ENCODE assay signal across 9 cellular contexts in genomic region chr1:152440635-152441471, GRCh38. TPM values are rescaled to one million over a fixed set of nuclear protein-coding genes. Genes with fewer than 3 reads are reported as not detected.
DNase-seq lines count a peak whose midpoint lies in the region; ATAC-seq, FAIRE-seq and TF ChIP-seq lines count a peak whose summit lies in the region.
"Had no signal": no experiment of that assay in that cellular context is flagged by ENCODE, and none has a peak within 500 bp of the region (broad histone marks: within the 10 kb centered on the region; RNA-seq: fewer than 3 reads in every experiment).

No MANE protein-coding gene starts in this region.

- peak; percentile 90 for FAIRE-seq in TTC549 (lab: Jason Lieb, UNC)
- peak; percentile 88 for FAIRE-seq in K562 (lab: Jason Lieb, UNC)

- H3K9me1 ChIP-seq in K562 (ENCODE audit: control insufficient read depth, insufficient read depth, low read length), result no peaks in the 10 kb centered on the region

- intact Hi-C loops in K562 (cut with micrococcal nuclease), result loop anchor here (2.0 to 5.0 kb wide), 2 partner anchors 44 to 252 kb away; no protein-coding TSS in a partner anchor

- in situ Hi-C loops in K562 (cut with MboI), result loop anchor here (5.0 kb wide), 2 partner anchors 249 to 389 kb away; no protein-coding TSS in a partner anchor

- WGBS in K562 (ENCODE audit: insufficient coverage, low coverage, missing lambda C conversion rate), result 0% methylated on average over 17 of the region's 17 CpGs

- no peak overlapping the region for H2AFZ ChIP-seq in K562 (ENCODE audit: low read depth, low read length)

- peak; percentile 86 to 90 (median 88) for TF ChIP-seq CTCF in K562 (IDR thresholded peaks at IDR 0.05 in 2 of 3, conservative IDR thresholded peaks at IDR 0.05 in 1 of 3; ENCODE audit: insufficient read depth in 2 of 3, low read depth in 1 of 3, low read length in 3 of 3)

- no peak for TF ChIP-seq EP300 in K562 (IDR thresholded peaks at IDR 0.05; ENCODE audit: low read length)

- H3K4me3 ChIP-seq in K562, result no peak overlapping the region
- H3K4me3 ChIP-seq: BLaER1 treated with 17β-estradiol and CSF1 and Interleukin-3, amounts not matched to agents 10 nM and 100 nM had no signal

- H3K4me2 ChIP-seq in K562 (ENCODE audit: insufficient read depth, low read length), result no peak overlapping the region; the same call in 1 of the 2 replicates
- H3K4me2 ChIP-seq: BLaER1 treated with 17β-estradiol and CSF1 and Interleukin-3, amounts not matched to agents 10 nM and 100 nM had no signal

- H3K27ac ChIP-seq in K562 (ENCODE audit: extremely low read depth, low read depth, low read length), result no peak overlapping the region
- H3K27ac ChIP-seq: BLaER1 treated with 17β-estradiol and CSF1 and Interleukin-3, amounts not matched to agents 10 nM and 100 nM had no signal

- no peak overlapping the region for H3K9ac ChIP-seq in K562 (ENCODE audit: insufficient read depth in 1 of 2, low read depth in 2 of 2, low read length in 2 of 2)

- peak; percentile 14 for DNase-seq in NCI-H510A treated with DMSO at 0.1 percent for 48 hours (lab: John Stamatoyannopoulos, UW)
- no peak for DNase-seq in NCI-H510A (lab: John Stamatoyannopoulos, UW)
- DNase-seq in NCI-H1694 (lab: John Stamatoyannopoulos, UW), result peak; percentile 64
- DNase-seq in K562 (ENCODE audit: extremely low read depth in 1 of 4, low spot score in 3 of 4), result peak; percentile 68 to 83 (median 78)
- DNase-seq in islet precursor cell, result peak; percentile 58
- peak; percentile 52 for DNase-seq in stimulated activated CD4-positive, alpha-beta T cell treated with anti-CD3 and anti-CD28 coated beads, Interleukin-2, amount 100 ng/mL, for 4 hours (ENCODE audit: low read depth)

- POLR2A ChIA-PET in K562 (lab: Yijun Ruan, JAX), result interaction anchor here (0.6 kb wide), 1 partner anchor 78 kb away, joined by 3 read pairs; no protein-coding TSS in a partner anchor

- H3K79me2 ChIP-seq in K562 (ENCODE audit: control insufficient read depth, insufficient read depth, low read length), result no peaks in the 10 kb centered on the region

- no peak for TF ChIP-seq POLR2A in K562 (conservative IDR thresholded peaks at IDR 0.05)

- H4K20me1 ChIP-seq in K562 (replicated peaks; ENCODE audit: control insufficient read depth, insufficient read depth, low read length), result no peaks in the 10 kb centered on the region
- H4K20me1 ChIP-seq: BLaER1 treated with 17β-estradiol and CSF1 and Interleukin-3, amounts not matched to agents 10 nM and 100 nM had no signal

- peaks cover 0 to 7% of the 10 kb centered on the region in 2 experiments; a peak in 1 of 5 replicates for H3K27me3 ChIP-seq in K562 (ENCODE audit: control insufficient read depth in 2 of 2, insufficient read depth in 2 of 2, low read length in 2 of 2)
- H3K27me3 ChIP-seq: BLaER1 treated with 17β-estradiol and CSF1 and Interleukin-3, amounts not matched to agents 10 nM and 100 nM had no signal

- H3K4me1 ChIP-seq in K562 (replicated peaks in 1 of 2; ENCODE audit: control insufficient read depth in 2 of 2, insufficient read depth in 2 of 2, low read length in 2 of 2), result no peaks in the 10 kb centered on the region
- H3K4me1 ChIP-seq: BLaER1 treated with 17β-estradiol and CSF1 and Interleukin-3, amounts not matched to agents 10 nM and 100 nM had no signal

- TF ChIP-seq RAD21 in K562 (CRISPR knock-in tag; conservative IDR thresholded peaks at IDR 0.05 in 1 of 2, IDR thresholded peaks at IDR 0.05 in 1 of 2), result peak; percentile 40 to 70; a peak in 3 of 4 replicates

- no TSS peak for BruUV-seq in K562 (replicated peaks; lab: Mats Ljungman, UMichigan)

- no peaks in the 10 kb centered on the region for H3K36me3 ChIP-seq in K562 (ENCODE audit: control insufficient read depth, insufficient read depth, low read length)
- H3K36me3 ChIP-seq: BLaER1 treated with 17β-estradiol and CSF1 and Interleukin-3, amounts not matched to agents 10 nM and 100 nM had no signal

- CTCF ChIA-PET in K562 (lab: Yijun Ruan, JAX; ENCODE audit: low intra/inter-chr PET ratio), result interaction anchor here (0.6 to 1.4 kb wide), 4 partner anchors 42 to 387 kb away, joined by 3 to 5 read pairs (median 3); no protein-coding TSS in a partner anchor

- ATAC-seq in HG02763 (IDR thresholded peaks at IDR 0.05; ENCODE audit: unreplicated experiment) (peak; percentile 85), K562 (peak; percentile 99)

- H3K9me3 ChIP-seq in K562 (replicated peaks; ENCODE audit: control insufficient read depth, insufficient read depth, low read depth, low read length), result no peaks in the 10 kb centered on the region
- H3K9me3 ChIP-seq: BLaER1 treated with 17β-estradiol and CSF1 and Interleukin-3, amounts not matched to agents 10 nM and 100 nM had no signal

TF ChIP-seq in K562, 482 proteins besides CTCF, POLR2A, EP300 and RAD21:
- TF ChIP-seq RCOR1 (IDR thresholded peaks at IDR 0.05; ENCODE audit: borderline replicate concordance in 1 of 2, low read depth in 2 of 2, low read length in 2 of 2), result 0 out of 4 replicates have a peak, but pooled peaks of 1 of the 2 experiments have one; percentile 11
- no peak for TF ChIP-seq FOXK1 (CRISPR knock-in tag; IDR thresholded peaks at IDR 0.05; ENCODE audit: borderline replicate concordance)
- peak; percentile 46; the same call in 1 of the 2 replicates for TF ChIP-seq CTBP1 (IDR thresholded peaks at IDR 0.05; ENCODE audit: borderline replicate concordance)
- no peak for TF ChIP-seq USF2 (CRISPR knock-in tag; IDR thresholded peaks at IDR 0.05)
- peak; percentile 34; the same call in 1 of the 2 replicates for TF ChIP-seq L3MBTL2 (IDR thresholded peaks at IDR 0.05)
- TF ChIP-seq CBX1 (IDR thresholded peaks at IDR 0.05; ENCODE audit: low read depth), result no peak
- peak; percentile 62 for TF ChIP-seq CREM (IDR thresholded peaks at IDR 0.05; ENCODE audit: low read depth)
- peak; percentile 73 for TF ChIP-seq SMC3 (conservative IDR thresholded peaks at IDR 0.05; ENCODE audit: insufficient read depth, low read depth, low read length)
- TF ChIP-seq RB1 (IDR thresholded peaks at IDR 0.05; ENCODE audit: low read depth), result peak; percentile 48; the same call in 1 of the 2 replicates

RNA-seq across cellular contexts. Expression of gene CRNN, which starts 26.8 kb away (rescaled TPM):
- total RNA-seq in K562 (2011; cell fraction: chromatin; rRNA removed; ENCODE audit: low replicate concordance), result not detected in 2 replicates
- not detected in 2 replicates for total RNA-seq in K562 (2011; cell fraction: nucleolus; rRNA removed)
- total RNA-seq in K562 (2011; cell fraction: nucleoplasm; rRNA removed), result not detected in 2 replicates
- total RNA-seq in K562 (2014; rRNA removed) (not detected in 2 replicates), K562 (2014; rRNA removed; fragmentation: Illumina TruSeq; extraction: Trizol) (not detected in 2 replicates), K562 (2015; rRNA removed; fragmentation: Illumina TruSeq; extraction: Trizol) (not detected in 2 replicates), K562 (2021) (not detected in 2 replicates)
- polyA plus RNA-seq in K562 (2011; rRNA removed) (not detected in 2 replicates), K562 (2014; fragmentation: Illumina TruSeq; extraction: Trizol) (not detected in 2 replicates), K562 (2014; fragmentation: Nextera tagmentation; extraction: Ambion mirVana) (not detected), K562 (2014; rRNA removed) (not detected in 2 replicates)
- polyA plus RNA-seq in K562 (2011; cell fraction: cytosol; rRNA removed), result not detected in 2 replicates
- not detected in 2 replicates for polyA plus RNA-seq in K562 (2011; cell fraction: nucleus; rRNA removed)
- polyA plus RNA-seq in K562 (2012), result not detected in 2 replicates
- not detected in 2 replicates for polyA minus RNA-seq in K562 (2011; rRNA and poly(A)+ RNA removed)
- polyA minus RNA-seq in K562 (2011; cell fraction: cytosol; rRNA and poly(A)+ RNA removed), result not detected in 2 replicates
- polyA minus RNA-seq in K562 (2011; cell fraction: nucleus; rRNA and poly(A)+ RNA removed), result not detected in 2 replicates
